In the genomic region with DNA sequence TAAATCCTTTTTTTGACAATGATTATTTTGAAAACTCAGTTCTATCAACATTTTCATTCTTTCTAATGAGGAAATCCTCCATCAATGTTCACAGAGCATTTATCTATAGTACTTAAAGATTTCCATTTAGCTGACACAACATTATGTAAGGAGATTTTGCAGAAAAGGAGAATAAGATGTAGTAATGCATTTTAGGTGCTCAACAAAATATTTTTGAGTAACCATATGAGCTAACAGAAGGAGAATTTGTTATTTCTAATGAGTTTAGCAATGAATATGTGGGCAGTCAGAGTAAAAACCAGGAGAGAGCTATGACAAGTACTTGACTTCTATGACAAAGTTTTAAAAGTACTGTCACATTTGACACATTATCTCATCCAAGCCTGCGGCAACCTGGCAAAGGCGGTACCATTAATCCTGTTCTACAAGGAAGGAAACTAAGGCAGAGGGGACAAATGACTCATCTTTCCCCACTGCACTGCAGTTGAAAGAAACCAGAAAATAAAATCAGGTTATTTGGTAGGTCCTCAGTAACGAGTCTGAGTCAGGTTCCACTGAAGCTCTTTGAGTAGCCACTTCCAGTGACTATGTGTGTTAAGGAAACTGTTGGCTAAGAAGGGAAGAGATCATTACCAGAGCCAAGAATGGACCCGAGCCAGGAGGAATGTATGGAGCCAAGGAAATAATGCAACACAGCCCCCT, we compare ENCODE assay signal across 8 cellular contexts.
A peak's percentile ranks its signal among the peaks of the same experiment; 100 is the strongest.
DNase-seq lines count a peak whose midpoint lies in the region; ATAC-seq and TF ChIP-seq lines count a peak whose summit lies in the region.

No MANE protein-coding gene starts in this region.

- no peak for ATAC-seq in HG03159 (IDR thresholded peaks at IDR 0.05; ENCODE audit: unreplicated experiment)

- no peak overlapping the region for H3K4me3 ChIP-seq in fibroblast of the aortic adventitia (ENCODE audit: low read depth, low read length)

- no peak for TF ChIP-seq CTCF in fibroblast of the aortic adventitia (IDR thresholded peaks at IDR 0.05; ENCODE audit: insufficient read depth, low read length)

- DNase-seq in activated CD8-positive, alpha-beta memory T cell treated with anti-CD3 and anti-CD28 coated beads, Interleukin-2, amount 50 U/mL, for 4 hours = peak; percentile 29
- no peak for DNase-seq in activated CD8-positive, alpha-beta memory T cell treated with anti-CD3 and anti-CD28 coated beads for 24 hours
- peak; percentile 40 to 52 for DNase-seq in activated T-cell treated with anti-CD3 and anti-CD28 coated beads, Interleukin-2, amount 50 U/mL, for 48 hours
- DNase-seq in fibroblast of the aortic adventitia (ENCODE audit: low read depth) (peak; percentile 90), CD1c-positive myeloid dendritic cell (ENCODE audit: extremely low spot score) (no peak), SKM-1 treated with dmso at 0.1 percent for 144 hours (lab: John Stamatoyannopoulos, UW; ENCODE audit: unreplicated experiment) (no peak)
- DNase-seq in stimulated activated CD4-positive, alpha-beta T cell treated with anti-CD3 and anti-CD28 coated beads, Interleukin-2, amount 100 ng/mL, for 4 hours (ENCODE audit: low read depth) = peak; percentile 16

Comparison
In these comparisons a context has a peak if more than half of its experiments do, and no peak if none do; other contexts are left out.
1. DNase-seq: peak in activated CD8-positive, alpha-beta memory T cell treated with anti-CD3 and anti-CD28 coated beads, Interleukin-2, amount 50 U/mL, for 4 hours (single experiment), activated T-cell treated with anti-CD3 and anti-CD28 coated beads, Interleukin-2, amount 50 U/mL, for 48 hours (2 of 2), fibroblast of the aortic adventitia (single experiment) and stimulated activated CD4-positive, alpha-beta T cell treated with anti-CD3 and anti-CD28 coated beads, Interleukin-2, amount 100 ng/mL, for 4 hours (single experiment); none in activated CD8-positive, alpha-beta memory T cell treated with anti-CD3 and anti-CD28 coated beads for 24 hours (single experiment), CD1c-positive myeloid dendritic cell (single experiment) and SKM-1 treated with dmso at 0.1 percent for 144 hours (single experiment).